ENCODE assay signal across 8 cellular contexts in the genomic region with DNA sequence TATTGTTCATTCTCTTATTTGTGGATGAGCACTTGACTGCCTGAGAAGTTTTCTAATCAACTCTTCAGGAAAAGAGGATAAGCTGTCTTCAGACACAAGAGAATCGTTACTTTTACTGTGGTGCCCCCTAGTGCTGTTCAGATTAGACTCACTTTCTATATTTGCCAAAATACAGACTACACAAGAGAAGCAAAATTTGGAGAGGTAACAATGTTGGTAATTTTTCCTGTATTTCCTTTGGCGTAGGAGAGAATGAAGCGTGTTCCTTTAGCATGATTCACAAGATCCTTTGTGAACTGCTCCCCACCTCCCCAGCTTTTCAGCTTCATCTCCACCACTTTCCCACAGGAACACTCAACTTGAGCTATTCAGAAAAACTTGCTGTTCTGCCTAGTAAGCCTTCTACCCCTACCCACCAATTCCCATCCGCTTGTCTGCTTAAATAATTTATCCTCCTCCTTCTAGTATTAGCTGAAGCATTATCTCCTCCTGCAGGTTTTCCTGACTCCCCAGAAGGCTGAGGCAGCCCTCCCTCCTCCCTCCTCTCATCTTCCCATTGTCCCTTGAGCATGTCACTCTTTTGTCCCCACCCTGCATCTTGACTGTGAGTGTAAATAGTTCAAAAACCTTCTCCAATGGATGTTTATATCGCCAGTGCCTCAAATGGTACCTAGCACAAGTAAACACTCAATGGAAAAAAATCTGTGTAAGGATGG. TPM values are rescaled to one million over a fixed set of nuclear protein-coding genes. Genes with fewer than 3 reads are reported as not detected.
DNase-seq lines count a peak whose midpoint lies in the region; ATAC-seq and TF ChIP-seq lines count a peak whose summit lies in the region.

No MANE protein-coding gene starts in this region.

- H3K27ac ChIP-seq in HL-60 (replicated peaks): no peak overlapping the region

- H3K27ac Mint-ChIP-seq in stimulated activated effector memory CD8-positive, alpha-beta T cell treated with anti-CD3 and anti-CD28 coated beads, Interleukin-12 subunit alpha, Interleukin-12 subunit beta, amount 100 ng/mL, for 72 hours: no peak overlapping the region

- H3K9me3 Mint-ChIP-seq in stimulated activated effector memory CD8-positive, alpha-beta T cell treated with anti-CD3 and anti-CD28 coated beads, Interleukin-12 subunit alpha, Interleukin-12 subunit beta, amount 100 ng/mL, for 72 hours: no peaks in the 10 kb centered on the region

- TF ChIP-seq CTCF in HL-60 (IDR thresholded peaks at IDR 0.05; ENCODE audit: insufficient read depth, low read length): peak; percentile 16
- peak; percentile 81 for TF ChIP-seq CTCF in fibroblast of mammary gland (conservative IDR thresholded peaks at IDR 0.05; ENCODE audit: control insufficient read depth, insufficient read depth, low read depth, low read length)
- TF ChIP-seq CTCF in omental fat pad (IDR thresholded peaks at IDR 0.05): no peak

- H3K4me1 Mint-ChIP-seq in stimulated activated effector memory CD8-positive, alpha-beta T cell treated with anti-CD3 and anti-CD28 coated beads, Interleukin-12 subunit alpha, Interleukin-12 subunit beta, amount 100 ng/mL, for 72 hours: peaks cover 43% of the 10 kb centered on the region

- H3K4me3 ChIP-seq in HL-60 (replicated peaks; ENCODE audit: insufficient read depth, low read length) (no peak overlapping the region), fibroblast of mammary gland (ENCODE audit: control insufficient read depth, low read depth, low read length) (no peak overlapping the region)

- DNase-seq in DMS 273 treated with DMSO at 0.1 percent for 48 hours (lab: John Stamatoyannopoulos, UW) (peak; percentile 34), HL-60 (ENCODE audit: low read depth in 1 of 2, low spot score in 1 of 2) (peak in 1 of 2 experiments; percentile 37), fibroblast of mammary gland (ENCODE audit: low read depth) (peak; percentile 92), omental fat pad (ENCODE audit: low spot score) (no peak), occipital lobe (lab: John Stamatoyannopoulos, UW) (no peak)
- DNase-seq in stimulated activated effector memory CD8-positive, alpha-beta T cell treated with anti-CD3 and anti-CD28 coated beads, Interleukin-12 subunit alpha, Interleukin-12 subunit beta, amount 100 ng/mL, for 72 hours (ENCODE audit: low spot score in 2 of 2): no peak

- ATAC-seq in SK-N-SH treated with all-trans-retinoic acid at 6 μM for 48 hours: peak; percentile 69
- peak; percentile 77 for ATAC-seq in omental fat pad (ENCODE audit: low FRiP score)
- ATAC-seq in GM19452 (IDR thresholded peaks at IDR 0.05; ENCODE audit: unreplicated experiment): no peak
- ATAC-seq in stimulated activated effector memory CD8-positive, alpha-beta T cell treated with anti-CD3 and anti-CD28 coated beads, Interleukin-12 subunit alpha, Interleukin-12 subunit beta, amount 100 ng/mL, for 72 hours: no peak

- H3K4me3 Mint-ChIP-seq in stimulated activated effector memory CD8-positive, alpha-beta T cell treated with anti-CD3 and anti-CD28 coated beads, Interleukin-12 subunit alpha, Interleukin-12 subunit beta, amount 100 ng/mL, for 72 hours: no peak overlapping the region

- H3K27me3 ChIP-seq in HL-60 (ENCODE audit: insufficient read depth, poor library complexity, severe bottlenecking): no peaks in the 10 kb centered on the region

- no peaks in the 10 kb centered on the region for H3K36me3 Mint-ChIP-seq in stimulated activated effector memory CD8-positive, alpha-beta T cell treated with anti-CD3 and anti-CD28 coated beads, Interleukin-12 subunit alpha, Interleukin-12 subunit beta, amount 100 ng/mL, for 72 hours

TF ChIP-seq in SK-N-SH treated with all-trans-retinoic acid at 6 μM for 48 hours, 23 proteins besides CTCF, POLR2A, EP300 and RAD21:
- TF ChIP-seq OSR1 (CRISPR knock-in tag; IDR thresholded peaks at IDR 0.05): no peak
- no peak for TF ChIP-seq GLIS3 (CRISPR knock-in tag; IDR thresholded peaks at IDR 0.05)
- TF ChIP-seq SNAI2 (CRISPR knock-in tag; IDR thresholded peaks at IDR 0.05): no peak
- TF ChIP-seq ZNF565 (CRISPR knock-in tag; conservative IDR thresholded peaks at IDR 0.05; ENCODE audit: low read depth): no peak
- no peak for TF ChIP-seq ZC3H10 (CRISPR knock-in tag; IDR thresholded peaks at IDR 0.05)

RNA-seq across cellular contexts. Expression of a gene that starts 4.5 kb away (rescaled TPM):
- 1 to 10 TPM in 2 of 4 donors, under 1 TPM in 2; 0.36 to 3.0 (median 1.1) TPM for total RNA-seq in omental fat pad
- total RNA-seq in occipital lobe: 1.6 TPM

Comparison
In these comparisons a context has a peak if more than half of its experiments do, and no peak if none do; other contexts are left out.
1. DNase-seq: peak in DMS 273 treated with DMSO at 0.1 percent for 48 hours (single experiment) and fibroblast of mammary gland (single experiment); none in omental fat pad (single experiment), occipital lobe (single experiment) and stimulated activated effector memory CD8-positive, alpha-beta T cell treated with anti-CD3 and anti-CD28 coated beads, Interleukin-12 subunit alpha, Interleukin-12 subunit beta, amount 100 ng/mL, for 72 hours (0 of 2).
2. CTCF ChIP-seq: peak in HL-60 (single experiment) and fibroblast of mammary gland (single experiment); none in omental fat pad (0 of 3).
3. ATAC-seq: peak in SK-N-SH treated with all-trans-retinoic acid at 6 μM for 48 hours (single experiment) and omental fat pad (single experiment); none in GM19452 (single experiment) and stimulated activated effector memory CD8-positive, alpha-beta T cell treated with anti-CD3 and anti-CD28 coated beads, Interleukin-12 subunit alpha, Interleukin-12 subunit beta, amount 100 ng/mL, for 72 hours (single experiment).